In the genomic region with DNA sequence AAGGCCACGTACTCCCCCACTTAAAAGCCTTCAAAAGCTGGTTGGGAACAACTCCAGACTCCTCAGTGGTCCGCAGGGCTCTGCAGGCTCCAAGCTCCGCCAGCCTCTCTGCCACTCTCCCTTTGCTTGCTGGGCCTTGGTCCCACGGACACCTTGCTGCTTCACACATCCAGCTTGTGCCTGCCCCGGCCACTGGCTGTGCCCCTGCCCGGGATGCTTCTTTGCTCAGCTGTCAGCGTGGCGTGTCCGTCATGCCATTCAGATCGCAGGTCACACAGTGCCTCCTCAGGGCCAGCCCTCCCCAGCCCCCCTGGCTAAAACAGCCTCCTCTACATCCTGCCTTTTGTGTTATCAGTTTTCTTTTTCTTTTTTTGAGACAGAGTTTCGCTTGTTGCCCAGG, we compare ENCODE assay signal across 29 cellular contexts. TPM values are rescaled to one million over a fixed set of nuclear protein-coding genes. Genes with fewer than 3 reads are reported as not detected.
DNase-seq lines count a peak whose midpoint lies in the region; ATAC-seq and TF ChIP-seq lines count a peak whose summit lies in the region.
"Had no signal": no experiment of that assay in that cellular context is flagged by ENCODE, and none has a peak within 500 bp of the region (broad histone marks: within the 10 kb centered on the region; RNA-seq: fewer than 3 reads in every experiment).

No MANE protein-coding gene starts in this region.

- peaks cover 8% of the 10 kb centered on the region for H3K36me3 ChIP-seq in upper lobe of right lung
- H3K36me3 ChIP-seq: pancreas, thyroid gland had no signal

- peaks cover 9% of the 10 kb centered on the region for H3K4me1 Mint-ChIP-seq in activated naive CD8-positive, alpha-beta T cell treated with anti-CD3 and anti-CD28 coated beads for 36 hours
- H3K4me1 Mint-ChIP-seq in activated naive CD8-positive, alpha-beta T cell treated with anti-CD3 and anti-CD28 coated beads, Interleukin-2, amount 50 U/mL, for 24 hours, result peaks cover 11% of the 10 kb centered on the region
- H3K4me1 Mint-ChIP-seq in central memory CD8-positive, alpha-beta T cell, result peaks cover 5% of the 10 kb centered on the region
- H3K4me1 Mint-ChIP-seq: activated naive CD4-positive, alpha-beta T cell treated with anti-CD3 and anti-CD28 coated beads, Interleukin-2, amount 50 U/mL, for 24 hours had no signal

- no peak for TF ChIP-seq CTCF in upper lobe of right lung (IDR thresholded peaks at IDR 0.05)

- H3K4me3 Mint-ChIP-seq in activated naive CD8-positive, alpha-beta T cell treated with anti-CD3 and anti-CD28 coated beads for 36 hours, result peak overlapping the region; percentile 63
- H3K4me3 Mint-ChIP-seq in activated naive CD8-positive, alpha-beta T cell treated with anti-CD3 and anti-CD28 coated beads, Interleukin-2, amount 50 U/mL, for 24 hours, result no peak overlapping the region
- H3K4me3 Mint-ChIP-seq in central memory CD8-positive, alpha-beta T cell, result no peak overlapping the region
- H3K4me3 Mint-ChIP-seq: activated naive CD4-positive, alpha-beta T cell treated with anti-CD3 and anti-CD28 coated beads, Interleukin-2, amount 50 U/mL, for 24 hours; activated T-helper 1 cell treated with anti-CD3 and anti-CD28 coated beads, Interleukin-12 subunit alpha, Interleukin-12 subunit beta, Interleukin-2, Interleukin-4 antibody, amounts not matched to agents 30 ng/mL and 10 ng/mL and 1 ng/mL, durations not matched to agents 14 hours and 24 hours and 36 hours; effector memory CD8-positive, alpha-beta T cell; nephron progenitor cell; stimulated activated naive CD8-positive, alpha-beta T cell treated with anti-CD3 and anti-CD28 coated beads, Interleukin-15, amount 100 ng/mL, for 72 hours had no signal

- ATAC-seq in activated naive CD8-positive, alpha-beta T cell treated with anti-CD3 and anti-CD28 coated beads, Interleukin-2, amount 50 U/mL, for 24 hours, result no peak
- ATAC-seq in central memory CD8-positive, alpha-beta T cell (replicated peaks; ENCODE audit: extremely low read depth, poor library complexity, severe bottlenecking), result no peak
- ATAC-seq in upper lobe of right lung, result no peak
- ATAC-seq: effector memory CD8-positive, alpha-beta T cell; pancreas; stimulated activated naive CD8-positive, alpha-beta T cell treated with anti-CD3 and anti-CD28 coated beads, Interleukin-15, amount 100 ng/mL, for 72 hours had no signal

- no peak overlapping the region for H3K4me3 ChIP-seq in upper lobe of right lung
- H3K4me3 ChIP-seq: coronary artery, lower lobe of right lung, mucosa of descending colon, pancreas, thyroid gland had no signal

- H3K27me3 ChIP-seq in upper lobe of right lung, result no peaks in the 10 kb centered on the region
- H3K27me3 ChIP-seq: pancreas, thyroid gland had no signal

- H3K27ac ChIP-seq in upper lobe of right lung, result no peak overlapping the region
- H3K27ac ChIP-seq: coronary artery, lower lobe of right lung, pancreas, thyroid gland had no signal

- H3K27me3 Mint-ChIP-seq in activated naive CD8-positive, alpha-beta T cell treated with anti-CD3 and anti-CD28 coated beads for 36 hours, result no peaks in the 10 kb centered on the region
- H3K27me3 Mint-ChIP-seq in activated naive CD8-positive, alpha-beta T cell treated with anti-CD3 and anti-CD28 coated beads, Interleukin-2, amount 50 U/mL, for 24 hours, result no peaks in the 10 kb centered on the region
- H3K27me3 Mint-ChIP-seq in central memory CD8-positive, alpha-beta T cell, result no peaks in the 10 kb centered on the region
- H3K27me3 Mint-ChIP-seq: activated naive CD4-positive, alpha-beta T cell treated with anti-CD3 and anti-CD28 coated beads, Interleukin-2, amount 50 U/mL, for 24 hours; effector memory CD8-positive, alpha-beta T cell; stimulated activated naive CD8-positive, alpha-beta T cell treated with anti-CD3 and anti-CD28 coated beads, Interleukin-15, amount 100 ng/mL, for 72 hours had no signal

- no peak for DNase-seq in activated naive CD8-positive, alpha-beta T cell treated with anti-CD3 and anti-CD28 coated beads for 36 hours
- no peak for DNase-seq in activated naive CD8-positive, alpha-beta T cell treated with anti-CD3 and anti-CD28 coated beads, Interleukin-2, amount 50 U/mL, for 24 hours
- no peak for DNase-seq in central memory CD8-positive, alpha-beta T cell (ENCODE audit: low spot score in 2 of 2)
- DNase-seq in upper lobe of right lung (peak; percentile 55), mucosa of gallbladder (ENCODE audit: low spot score) (no peak), medulla oblongata (ENCODE audit: extremely low spot score) (no peak)
- DNase-seq: activated CD4-positive, alpha-beta T cell treated with anti-CD3 and anti-CD28 coated beads, Interleukin-2, amount 50 U/mL, for 4 hours; activated CD4-positive, CD25-positive, alpha-beta regulatory T cell; anterior cingulate cortex; effector memory CD8-positive, alpha-beta T cell; EL; erythroblast; lower lobe of right lung; mucosa of descending colon; NCI-H1048; NCI-H187; NCI-H226; nephron progenitor cell; RPMI8226; small intestine; stimulated activated CD4-positive, alpha-beta T cell treated with anti-CD3 and anti-CD28 coated beads, Interleukin-1b, Interleukin-23, amount 100 ng/mL, for 48 hours; stimulated activated CD8-positive, alpha-beta memory T cell treated with anti-CD3 and anti-CD28 coated beads, Interleukin-4, amount 100 ng/mL, for 48 hours; stimulated activated naive CD8-positive, alpha-beta T cell treated with anti-CD3 and anti-CD28 coated beads, Interleukin-15, amount 100 ng/mL, for 72 hours; T-helper 1 cell; thyroid gland had no signal

- peaks cover 15% of the 10 kb centered on the region for H3K36me3 Mint-ChIP-seq in activated naive CD8-positive, alpha-beta T cell treated with anti-CD3 and anti-CD28 coated beads for 36 hours
- H3K36me3 Mint-ChIP-seq in activated naive CD8-positive, alpha-beta T cell treated with anti-CD3 and anti-CD28 coated beads, Interleukin-2, amount 50 U/mL, for 24 hours (ENCODE audit: low read depth), result peaks cover 14% of the 10 kb centered on the region
- H3K36me3 Mint-ChIP-seq in central memory CD8-positive, alpha-beta T cell (ENCODE audit: insufficient read depth), result peaks cover 17% of the 10 kb centered on the region

- H3K9me3 ChIP-seq in upper lobe of right lung, result no peaks in the 10 kb centered on the region
- H3K9me3 ChIP-seq: lower lobe of right lung, mucosa of descending colon, pancreas, thyroid gland had no signal

- H3K4me1 ChIP-seq in upper lobe of right lung, result no peaks in the 10 kb centered on the region
- H3K4me1 ChIP-seq: lower lobe of right lung, pancreas, thyroid gland had no signal

- H3K27ac Mint-ChIP-seq in activated naive CD8-positive, alpha-beta T cell treated with anti-CD3 and anti-CD28 coated beads for 36 hours, result no peak overlapping the region
- no peak overlapping the region for H3K27ac Mint-ChIP-seq in activated naive CD8-positive, alpha-beta T cell treated with anti-CD3 and anti-CD28 coated beads, Interleukin-2, amount 50 U/mL, for 24 hours
- H3K27ac Mint-ChIP-seq in central memory CD8-positive, alpha-beta T cell (ENCODE audit: low read depth), result peak overlapping the region; percentile 86
- H3K27ac Mint-ChIP-seq: activated naive CD4-positive, alpha-beta T cell treated with anti-CD3 and anti-CD28 coated beads, Interleukin-2, amount 50 U/mL, for 24 hours; activated T-helper 1 cell treated with anti-CD3 and anti-CD28 coated beads, Interleukin-12 subunit alpha, Interleukin-12 subunit beta, Interleukin-2, Interleukin-4 antibody, amounts not matched to agents 30 ng/mL and 10 ng/mL and 1 ng/mL, durations not matched to agents 14 hours and 24 hours and 36 hours; nephron progenitor cell; stimulated activated naive CD8-positive, alpha-beta T cell treated with anti-CD3 and anti-CD28 coated beads, Interleukin-15, amount 100 ng/mL, for 72 hours had no signal

- intact Hi-C loops in upper lobe of right lung (cut with DNase I), result no loop called here

- no peaks in the 10 kb centered on the region for H3K9me3 Mint-ChIP-seq in activated naive CD8-positive, alpha-beta T cell treated with anti-CD3 and anti-CD28 coated beads for 36 hours
- H3K9me3 Mint-ChIP-seq in activated naive CD8-positive, alpha-beta T cell treated with anti-CD3 and anti-CD28 coated beads, Interleukin-2, amount 50 U/mL, for 24 hours, result no peaks in the 10 kb centered on the region
- no peaks in the 10 kb centered on the region for H3K9me3 Mint-ChIP-seq in central memory CD8-positive, alpha-beta T cell
- H3K9me3 Mint-ChIP-seq: activated naive CD4-positive, alpha-beta T cell treated with anti-CD3 and anti-CD28 coated beads, Interleukin-2, amount 50 U/mL, for 24 hours; activated T-helper 1 cell treated with anti-CD3 and anti-CD28 coated beads, Interleukin-12 subunit alpha, Interleukin-12 subunit beta, Interleukin-2, Interleukin-4 antibody, amounts not matched to agents 30 ng/mL and 10 ng/mL and 1 ng/mL, durations not matched to agents 14 hours and 24 hours and 36 hours; effector memory CD8-positive, alpha-beta T cell; nephron progenitor cell; stimulated activated naive CD8-positive, alpha-beta T cell treated with anti-CD3 and anti-CD28 coated beads, Interleukin-15, amount 100 ng/mL, for 72 hours had no signal

RNA-seq across cellular contexts. Expression of a gene that starts 11.8 kb away (rescaled TPM):
- total RNA-seq in activated naive CD8-positive, alpha-beta T cell treated with anti-CD3 and anti-CD28 coated beads for 36 hours, result 1 to 10 TPM; 1.3 to 2.0 TPM
- total RNA-seq in upper lobe of right lung, result 4.4 TPM
- total RNA-seq in mucosa of gallbladder, result 94.5 TPM
- total RNA-seq: thyroid gland had no signal

RNA-seq across cellular contexts. Expression of a gene that starts 12.7 kb away (rescaled TPM):
- total RNA-seq in activated naive CD8-positive, alpha-beta T cell treated with anti-CD3 and anti-CD28 coated beads for 36 hours, result under 1 TPM in 1 of 2 experiments, not detected in 1; 0.32 TPM
- total RNA-seq in upper lobe of right lung (11.9 TPM), mucosa of gallbladder (113 TPM)

RNA-seq across cellular contexts. Expression of a gene that starts 13.9 kb away (rescaled TPM):
- total RNA-seq in activated naive CD8-positive, alpha-beta T cell treated with anti-CD3 and anti-CD28 coated beads for 36 hours, result 10 to 100 TPM; 27.2 to 30.3 TPM
- total RNA-seq in upper lobe of right lung (23.5 TPM), mucosa of gallbladder (28.4 TPM)

RNA-seq across cellular contexts. Expression of a gene that starts 49.1 kb away (rescaled TPM):
- 10 to 100 TPM; 46.8 to 50.6 TPM for total RNA-seq in activated naive CD8-positive, alpha-beta T cell treated with anti-CD3 and anti-CD28 coated beads for 36 hours
- 83.2 TPM for total RNA-seq in upper lobe of right lung
- 110 TPM for total RNA-seq in mucosa of gallbladder

RNA-seq across cellular contexts. Expression of a gene that starts 49.8 kb away (rescaled TPM):
- total RNA-seq in activated naive CD8-positive, alpha-beta T cell treated with anti-CD3 and anti-CD28 coated beads for 36 hours, result 10 to 100 TPM; 29.3 TPM
- total RNA-seq in upper lobe of right lung (133 TPM), mucosa of gallbladder (167 TPM)

Comparison
In these comparisons a context has a peak if more than half of its experiments do, and no peak if none do; other contexts are left out.
1. RNA of a gene that starts 11.8 kb away (total RNA-seq): 94.5 TPM in mucosa of gallbladder (single experiment); 4.4 TPM in upper lobe of right lung (single experiment) and 1.3 to 2.0 TPM in activated naive CD8-positive, alpha-beta T cell treated with anti-CD3 and anti-CD28 coated beads for 36 hours; every median in the first group is over 10 times any median in the second.